In genomic region chr1:49016030-49016991, GRCh38 we compare ENCODE assay signal across 27 cellular contexts.
DNase-seq lines count a peak whose midpoint lies in the region; ATAC-seq and TF ChIP-seq lines count a peak whose summit lies in the region.
"Had no signal": no experiment of that assay in that cellular context is flagged by ENCODE, and none has a peak within 500 bp of the region (broad histone marks: within the 10 kb centered on the region; RNA-seq: fewer than 3 reads in every experiment).

No MANE protein-coding gene starts in this region.

- H2BK120ac ChIP-seq in mesendoderm (ENCODE audit: low read depth, low read length), result no peak overlapping the region

- no peaks in the 10 kb centered on the region for H3K9me3 ChIP-seq in psoas muscle
- H3K9me3 ChIP-seq: sigmoid colon had no signal

- H3K9ac ChIP-seq in mesendoderm (ENCODE audit: low read length), result no peak overlapping the region

- H2BK15ac ChIP-seq in mesendoderm (replicated peaks; ENCODE audit: low read depth), result no peak overlapping the region

- no peak for TF ChIP-seq CTCF in psoas muscle (IDR thresholded peaks at IDR 0.05)

- no peak overlapping the region for H4K8ac ChIP-seq in mesendoderm (ENCODE audit: low read depth, low read length)

- no peak overlapping the region for H3K18ac ChIP-seq in mesendoderm (ENCODE audit: low read length)

- H3K27ac ChIP-seq in mesendoderm (ENCODE audit: low read depth, low read length), result no peak overlapping the region
- no peak overlapping the region for H3K27ac ChIP-seq in psoas muscle
- H3K27ac ChIP-seq: dorsolateral prefrontal cortex, epithelial cell of prostate, sigmoid colon had no signal

- ATAC-seq in GM19452 (IDR thresholded peaks at IDR 0.05; ENCODE audit: unreplicated experiment) (no peak), psoas muscle (no peak)
- ATAC-seq: stimulated activated naive B cell treated with anti-CD40 and anti-IgM and Interleukin-4, amounts not matched to agents 10 μg/mL and 1 μg/mL and 100 μg/mL, for 72 hours had no signal

- no peak overlapping the region for H2BK5ac ChIP-seq in mesendoderm (ENCODE audit: low read length)

- H3K4me1 ChIP-seq in mesendoderm (ENCODE audit: control insufficient read depth, low read depth, low read length), result no peaks in the 10 kb centered on the region
- no peaks in the 10 kb centered on the region for H3K4me1 ChIP-seq in psoas muscle
- H3K4me1 ChIP-seq: sigmoid colon had no signal

- H3K79me1 ChIP-seq in mesendoderm (ENCODE audit: low read length), result no peaks in the 10 kb centered on the region

- H3K36me3 ChIP-seq in mesendoderm (ENCODE audit: control insufficient read depth, insufficient read depth, low read length) (no peaks in the 10 kb centered on the region), psoas muscle (ENCODE audit: insufficient read depth in 1 of 2, low read depth in 1 of 2) (no peaks in the 10 kb centered on the region)
- H3K36me3 ChIP-seq: sigmoid colon had no signal

- H3K4me3 ChIP-seq in mesendoderm (ENCODE audit: low read length) (no peak overlapping the region), psoas muscle (no peak overlapping the region)
- H3K4me3 ChIP-seq: dorsolateral prefrontal cortex, sigmoid colon had no signal

- H3K56ac ChIP-seq in mesendoderm (ENCODE audit: low read length), result no peak overlapping the region

- no peak overlapping the region for H4K5ac ChIP-seq in mesendoderm (ENCODE audit: low read length)

- no peak overlapping the region for H2AK5ac ChIP-seq in mesendoderm (ENCODE audit: low read length)

- no peak overlapping the region for H3K23ac ChIP-seq in mesendoderm (ENCODE audit: low read length)

- H3K4me2 ChIP-seq in mesendoderm (ENCODE audit: low read length), result no peak overlapping the region

- intact Hi-C loops in psoas muscle (cut with DNase I), result no loop called here

- peak; percentile 38 for DNase-seq in D341Med (ENCODE audit: low spot score)
- peak; percentile 1 for DNase-seq in NAMALWA (ENCODE audit: low spot score)
- peak; percentile 16 for DNase-seq in SK-N-DZ (ENCODE audit: low spot score)
- DNase-seq in mesendoderm, result peak; percentile 4
- DNase-seq in psoas muscle, result no peak
- no peak for DNase-seq in NOMO-1 treated with dmso at 0.1 percent for 144 hours (lab: John Stamatoyannopoulos, UW; ENCODE audit: unreplicated experiment)
- DNase-seq in effector CD4-positive, alpha-beta T cell, result no peak
- DNase-seq: activated CD4-positive, alpha-beta memory T cell treated with anti-CD3 and anti-CD28 coated beads, Interleukin-2, amount 10 ng/mL, durations not matched to agents 7 days and 5 days; activated CD4-positive, CD25-positive, alpha-beta regulatory T cell; activated gamma-delta T cell; activated T-cell treated with anti-CD3 and anti-CD28 coated beads for 4 hours; amniotic stem cell; CD4-positive, alpha-beta memory T cell; HCEC 1CT; hypothalamus; islet precursor cell; Kasumi-1; mammary epithelial cell; naive B cell; NCI-H1092; NCI-H2081 treated with DMSO at 0.1 percent for 48 hours; NCI-H526 treated with DMSO at 0.1 percent for 48 hours; sigmoid colon; stimulated activated naive B cell treated with anti-CD40 and anti-IgM and Interleukin-4, amounts not matched to agents 10 μg/mL and 1 μg/mL and 100 μg/mL, for 72 hours had no signal

- no peak overlapping the region for H3K4ac ChIP-seq in mesendoderm (ENCODE audit: low read depth, low read length)

- H3K27me3 ChIP-seq in mesendoderm (ENCODE audit: insufficient read depth, low read length, poor library complexity) (no peaks in the 10 kb centered on the region), psoas muscle (ENCODE audit: insufficient read depth in 3 of 3, low read length in 2 of 3) (no peaks in the 10 kb centered on the region)
- H3K27me3 ChIP-seq: dorsolateral prefrontal cortex, sigmoid colon had no signal

- H3K79me2 ChIP-seq in mesendoderm (ENCODE audit: control insufficient read depth, insufficient read depth, low read length), result no peaks in the 10 kb centered on the region

- WGBS in mesendoderm (ENCODE audit: extremely low coverage, insufficient coverage, low lambda C conversion rate), result no CpG with 5 or more reads among the region's 5 CpGs
- 39 to 49% (median 46%) methylated on average over 5 of the region's 5 CpGs for WGBS in psoas muscle, 3 donors

Comparison
In these comparisons a context has a peak if more than half of its experiments do, and no peak if none do; other contexts are left out.
1. DNase-seq: peak in D341Med (single experiment), NAMALWA (single experiment), SK-N-DZ (single experiment) and mesendoderm (single experiment); none in psoas muscle (0 of 2), NOMO-1 treated with dmso at 0.1 percent for 144 hours (single experiment) and effector CD4-positive, alpha-beta T cell (single experiment).